18 cellular contexts compared by ENCODE assay signal in genomic region chr11:24642648-24643047, GRCh38.
A peak's percentile ranks its signal among the peaks of the same experiment; 100 is the strongest.
DNase-seq lines count a peak whose midpoint lies in the region; ATAC-seq and TF ChIP-seq lines count a peak whose summit lies in the region.
"Had no signal": no experiment of that assay in that cellular context is flagged by ENCODE, and none has a peak within 500 bp of the region (broad histone marks: within the 10 kb centered on the region; RNA-seq: fewer than 3 reads in every experiment).

No MANE protein-coding gene starts in this region.

- H3K4me2 ChIP-seq in GM23338 (no peak overlapping the region), SK-N-SH (no peak overlapping the region), mesendoderm (ENCODE audit: low read length) (no peak overlapping the region)

- H3K9me2 ChIP-seq in GM23338 (ENCODE audit: insufficient read depth) (no peaks in the 10 kb centered on the region), SK-N-SH (no peaks in the 10 kb centered on the region)

- no peaks in the 10 kb centered on the region for H3K79me1 ChIP-seq in mesendoderm (ENCODE audit: low read length)

- H3K4ac ChIP-seq in mesendoderm (ENCODE audit: low read depth, low read length), result no peak overlapping the region

- H3F3A ChIP-seq in GM23338 (replicated peaks; ENCODE audit: low read depth), result no peaks in the 10 kb centered on the region
- no peaks in the 10 kb centered on the region for H3F3A ChIP-seq in SK-N-SH (replicated peaks; ENCODE audit: insufficient read depth)

- peaks cover 2% of the 10 kb centered on the region for H3K27me3 Mint-ChIP-seq in GM23338 (ENCODE audit: insufficient read depth, low read depth, poor library complexity)
- H3K27me3 Mint-ChIP-seq: CD4-positive, CD25-positive, alpha-beta regulatory T cell had no signal

- CTCF ChIA-PET in SK-N-SH (lab: Yijun Ruan, JAX), result no interaction called here

- no peak overlapping the region for H3K4me3 ChIP-seq in GM23338
- H3K4me3 ChIP-seq in SK-N-SH (ENCODE audit: low read depth in 2 of 2, low read length in 1 of 2), result no peak overlapping the region
- no peak overlapping the region for H3K4me3 ChIP-seq in mesendoderm (ENCODE audit: low read length)
- H3K4me3 ChIP-seq: HAP-1 had no signal

- H3K36me3 ChIP-seq in GM23338 (ENCODE audit: insufficient read depth) (no peaks in the 10 kb centered on the region), SK-N-SH (replicated peaks in 1 of 2; ENCODE audit: control insufficient read depth in 1 of 2, insufficient read depth in 2 of 2, low read length in 1 of 2) (no peaks in the 10 kb centered on the region), mesendoderm (ENCODE audit: control insufficient read depth, insufficient read depth, low read length) (no peaks in the 10 kb centered on the region)
- H3K36me3 ChIP-seq: BE2C, HAP-1 had no signal

- no peaks in the 10 kb centered on the region; the same call in 1 of the 2 replicates for H3K9me3 ChIP-seq in SK-N-SH
- H3K9me3 ChIP-seq: BE2C, HAP-1 had no signal

- H3K9ac ChIP-seq in SK-N-SH (no peak overlapping the region), mesendoderm (ENCODE audit: low read length) (no peak overlapping the region)

- no peak overlapping the region for H4K5ac ChIP-seq in mesendoderm (ENCODE audit: low read length)

- peaks cover 22% of the 10 kb centered on the region for H3K4me1 Mint-ChIP-seq in GM23338
- H3K4me1 Mint-ChIP-seq: CD4-positive, CD25-positive, alpha-beta regulatory T cell; CD8-positive, alpha-beta memory T cell had no signal

- DNase-seq in GM23338 (ENCODE audit: low spot score) (no peak), SK-N-SH (no peak), mesendoderm (peak; percentile 23), omental fat pad (ENCODE audit: low spot score) (no peak), HCEC 1CT (no peak)
- no peak for DNase-seq in activated naive CD4-positive, alpha-beta T cell treated with anti-CD3 and anti-CD28 coated beads, Interleukin-2, amount 50 U/mL, for 16 hours
- DNase-seq: ACHN; BE2C; C1 segment of cervical spinal cord; CD4-positive, CD25-positive, alpha-beta regulatory T cell; CD8-positive, alpha-beta memory T cell; COR-L47; DMS153; DMS79; GDM1 had no signal

- H4K20me1 ChIP-seq in GM23338 (replicated peaks; ENCODE audit: insufficient read depth), result no peaks in the 10 kb centered on the region
- H4K20me1 ChIP-seq in SK-N-SH (ENCODE audit: insufficient read depth), result no peaks in the 10 kb centered on the region

- no peak overlapping the region for H3K23ac ChIP-seq in mesendoderm (ENCODE audit: low read length)

- H2BK5ac ChIP-seq in mesendoderm (ENCODE audit: low read length), result no peak overlapping the region

- H3K4me1 ChIP-seq in GM23338 (ENCODE audit: insufficient read depth) (no peaks in the 10 kb centered on the region), SK-N-SH (ENCODE audit: control insufficient read depth in 1 of 2, insufficient read depth in 2 of 2, low read depth in 1 of 2, low read length in 1 of 2) (no peaks in the 10 kb centered on the region), mesendoderm (ENCODE audit: control insufficient read depth, low read depth, low read length) (no peaks in the 10 kb centered on the region)
- H3K4me1 ChIP-seq: BE2C had no signal

- ATAC-seq in GM23338 (no peak), omental fat pad (ENCODE audit: low FRiP score) (peak; percentile 93), GM21529 (IDR thresholded peaks at IDR 0.05; ENCODE audit: unreplicated experiment) (no peak)

- H3K4me3 Mint-ChIP-seq in GM23338, result no peak overlapping the region
- H3K4me3 Mint-ChIP-seq: CD4-positive, CD25-positive, alpha-beta regulatory T cell; CD8-positive, alpha-beta memory T cell had no signal

- no peak overlapping the region for H2AFZ ChIP-seq in GM23338
- no peak overlapping the region for H2AFZ ChIP-seq in SK-N-SH (ENCODE audit: low read depth)

- POLR2A ChIA-PET in SK-N-SH (lab: Yijun Ruan, JAX), result no interaction called here

- H3K36me3 Mint-ChIP-seq in GM23338 (ENCODE audit: low read depth), result peaks cover 3% of the 10 kb centered on the region; the same call in 2 of the 3 replicates
- H3K36me3 Mint-ChIP-seq: CD4-positive, CD25-positive, alpha-beta regulatory T cell had no signal

- no peak for TF ChIP-seq EP300 in SK-N-SH (IDR thresholded peaks at IDR 0.05; ENCODE audit: borderline replicate concordance in 1 of 2, low read depth in 1 of 2, low read length in 1 of 2)

- no peaks in the 10 kb centered on the region; the same call in 2 of the 3 replicates for H3K9me3 Mint-ChIP-seq in GM23338

- TF ChIP-seq RAD21 in SK-N-SH (IDR thresholded peaks at IDR 0.05; ENCODE audit: low read length), result no peak

- H3K27ac ChIP-seq in GM23338 (ENCODE audit: low read depth) (no peak overlapping the region), SK-N-SH (ENCODE audit: low read depth in 2 of 2, low read length in 1 of 2) (no peak overlapping the region), mesendoderm (ENCODE audit: low read depth, low read length) (no peak overlapping the region)
- H3K27ac ChIP-seq: HL-60 had no signal

- no peak overlapping the region for H2AK5ac ChIP-seq in mesendoderm (ENCODE audit: low read length)

- TF ChIP-seq CTCF in GM23338 (conservative IDR thresholded peaks at IDR 0.05; ENCODE audit: low read depth in 2 of 2), result no peak
- no peak for TF ChIP-seq CTCF in SK-N-SH (IDR thresholded peaks at IDR 0.05)
- no peak for TF ChIP-seq CTCF in omental fat pad (IDR thresholded peaks at IDR 0.05)

- H3K18ac ChIP-seq in mesendoderm (ENCODE audit: low read length), result no peak overlapping the region

- H3K27me3 ChIP-seq in GM23338 (ENCODE audit: insufficient read depth) (no peaks in the 10 kb centered on the region), SK-N-SH (ENCODE audit: insufficient read depth) (no peaks in the 10 kb centered on the region), mesendoderm (ENCODE audit: insufficient read depth, low read length, poor library complexity) (no peaks in the 10 kb centered on the region)
- H3K27me3 ChIP-seq: BE2C had no signal

- no peak overlapping the region for H2BK120ac ChIP-seq in mesendoderm (ENCODE audit: low read depth, low read length)

- H2BK15ac ChIP-seq in mesendoderm (replicated peaks; ENCODE audit: low read depth), result no peak overlapping the region

- H3K79me2 ChIP-seq in GM23338 (replicated peaks; ENCODE audit: insufficient read depth) (no peaks in the 10 kb centered on the region), SK-N-SH (ENCODE audit: insufficient read depth) (no peaks in the 10 kb centered on the region; the same call in 1 of the 2 replicates), mesendoderm (ENCODE audit: control insufficient read depth, insufficient read depth, low read length) (no peaks in the 10 kb centered on the region)

- no peak overlapping the region for H4K8ac ChIP-seq in mesendoderm (ENCODE audit: low read depth, low read length)

- no peak overlapping the region for H3K56ac ChIP-seq in mesendoderm (ENCODE audit: low read length)

- H3K27ac Mint-ChIP-seq in GM23338, result 0 out of 2 replicates have a peak overlapping the region, but pooled peaks have one; percentile 7
- H3K27ac Mint-ChIP-seq: CD4-positive, CD25-positive, alpha-beta regulatory T cell; CD8-positive, alpha-beta memory T cell had no signal

TF ChIP-seq in SK-N-SH, 30 proteins besides CTCF, POLR2A, EP300 and RAD21:
- TF ChIP-seq, protein P1, sequence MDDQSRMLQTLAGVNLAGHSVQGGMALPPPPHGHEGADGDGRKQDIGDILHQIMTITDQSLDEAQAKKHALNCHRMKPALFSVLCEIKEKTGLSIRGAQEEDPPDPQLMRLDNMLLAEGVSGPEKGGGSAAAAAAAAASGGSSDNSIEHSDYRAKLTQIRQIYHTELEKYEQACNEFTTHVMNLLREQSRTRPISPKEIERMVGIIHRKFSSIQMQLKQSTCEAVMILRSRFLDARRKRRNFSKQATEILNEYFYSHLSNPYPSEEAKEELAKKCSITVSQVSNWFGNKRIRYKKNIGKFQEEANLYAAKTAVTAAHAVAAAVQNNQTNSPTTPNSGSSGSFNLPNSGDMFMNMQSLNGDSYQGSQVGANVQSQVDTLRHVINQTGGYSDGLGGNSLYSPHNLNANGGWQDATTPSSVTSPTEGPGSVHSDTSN (IDR thresholded peaks at IDR 0.05), result peak; percentile 29; the same call in 1 of the 2 replicates
- TF ChIP-seq RFX5 (IDR thresholded peaks at IDR 0.05; ENCODE audit: low read length) (no peak), FOXM1 (IDR thresholded peaks at IDR 0.05; ENCODE audit: low read depth) (no peak), RCOR1 (IDR thresholded peaks at IDR 0.05; ENCODE audit: low read length) (no peak), ELF1 (IDR thresholded peaks at IDR 0.05) (no peak), POLR2AphosphoS5 (IDR thresholded peaks at IDR 0.05; ENCODE audit: low read depth, low read length) (no peak)
TF ChIP-seq in SK-N-SH: peak in this region for 1.
